Comparison of ENCODE assay signal across 10 cellular contexts in the genomic region with DNA sequence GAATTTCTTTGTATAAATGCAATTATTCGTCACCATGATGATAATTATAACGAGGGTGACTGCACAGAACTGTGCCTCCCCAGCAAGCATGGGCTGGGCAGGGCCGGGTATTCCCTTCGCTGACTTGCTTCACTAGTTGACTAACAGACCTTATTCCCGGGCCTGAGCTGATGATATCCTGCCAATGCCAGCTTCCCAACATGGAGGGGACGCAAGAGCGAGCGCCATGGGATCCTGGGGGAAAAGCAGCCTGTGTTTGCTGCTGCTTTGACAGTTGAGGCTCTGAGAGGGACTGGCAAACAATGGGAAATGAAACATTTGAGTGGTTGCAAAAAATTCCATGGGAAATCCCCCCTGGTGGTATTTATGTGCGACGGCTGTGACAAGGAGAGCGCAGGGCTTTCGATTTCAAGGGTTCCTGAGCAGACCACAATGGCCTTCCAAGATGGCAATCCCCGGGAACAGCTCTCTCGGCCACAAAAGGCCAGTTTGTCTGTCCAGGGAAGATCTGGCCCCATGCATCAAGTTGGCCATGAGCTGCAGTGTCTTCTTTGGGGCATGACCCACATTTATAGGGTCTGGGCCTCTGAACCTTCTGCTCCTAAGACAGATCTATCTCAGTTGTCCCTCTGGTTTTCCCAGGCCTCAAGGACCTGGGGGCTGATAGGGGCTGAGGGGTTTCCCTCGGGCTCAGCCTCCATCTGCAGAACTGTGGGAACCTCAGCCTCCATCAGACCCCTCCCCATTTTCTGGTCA. TPM values are rescaled to one million over a fixed set of nuclear protein-coding genes. Genes with fewer than 3 reads are reported as not detected.
DNase-seq lines count a peak whose midpoint lies in the region; ATAC-seq and TF ChIP-seq lines count a peak whose summit lies in the region.
"Had no signal": no experiment of that assay in that cellular context is flagged by ENCODE, and none has a peak within 500 bp of the region (broad histone marks: within the 10 kb centered on the region; RNA-seq: fewer than 3 reads in every experiment).

No MANE protein-coding gene starts in this region.

- TF ChIP-seq POLR2A in tibial nerve (IDR thresholded peaks at IDR 0.05) = no peak

- TF ChIP-seq EP300 in tibial nerve (IDR thresholded peaks at IDR 0.05) = no peak

- peaks cover 0 to 61% (median 30%) of the 10 kb centered on the region in 4 donors for H3K4me1 ChIP-seq in tibial nerve

- no peak for ATAC-seq in activated T-cell treated with anti-CD3 and anti-CD28 coated beads, Interleukin-2, amount 50 U/mL, for 4 hours
- ATAC-seq in HG02870 (IDR thresholded peaks at IDR 0.05; ENCODE audit: unreplicated experiment) (peak; percentile 32), sciatic nerve (no peak)
- ATAC-seq: left cardiac atrium had no signal

- no peaks in the 10 kb centered on the region for H3K36me3 Mint-ChIP-seq in activated T-cell treated with anti-CD3 and anti-CD28 coated beads, Interleukin-2, amount 50 U/mL, for 4 hours (ENCODE audit: insufficient read depth)
- H3K36me3 Mint-ChIP-seq in activated T-helper 1 cell treated with anti-CD3 and anti-CD28 coated beads, Interleukin-12 subunit alpha, Interleukin-12 subunit beta, Interleukin-2, Interleukin-4 antibody, amounts not matched to agents 30 ng/mL and 10 ng/mL and 1 ng/mL, durations not matched to agents 14 hours and 24 hours and 36 hours (ENCODE audit: low read depth) = peaks cover 3% of the 10 kb centered on the region

- intact Hi-C loops in activated T-helper 1 cell treated with anti-CD3 and anti-CD28 coated beads, Interleukin-12 subunit alpha, Interleukin-12 subunit beta, Interleukin-2, Interleukin-4 antibody, amounts not matched to agents 30 ng/mL and 10 ng/mL and 1 ng/mL, durations not matched to agents 14 hours and 24 hours and 36 hours (cut with micrococcal nuclease) = loop anchor here (5.0 to 10.0 kb wide), 4 partner anchors 57 to 557 kb away; a partner anchor contains a TSS
- intact Hi-C loops in sciatic nerve (cut with DNase I) = no loop called here

- H3K9me3 Mint-ChIP-seq in activated T-cell treated with anti-CD3 and anti-CD28 coated beads, Interleukin-2, amount 50 U/mL, for 4 hours = peaks cover 4% of the 10 kb centered on the region
- peaks cover 4% of the 10 kb centered on the region for H3K9me3 Mint-ChIP-seq in activated T-helper 1 cell treated with anti-CD3 and anti-CD28 coated beads, Interleukin-12 subunit alpha, Interleukin-12 subunit beta, Interleukin-2, Interleukin-4 antibody, amounts not matched to agents 30 ng/mL and 10 ng/mL and 1 ng/mL, durations not matched to agents 14 hours and 24 hours and 36 hours

- no peaks in the 10 kb centered on the region for H3K27me3 ChIP-seq in tibial nerve

- no peak overlapping the region for H3K4me3 ChIP-seq in tibial nerve

- no peak for DNase-seq in activated T-cell treated with anti-CD3 and anti-CD28 coated beads, Interleukin-2, amount 50 U/mL, for 4 hours
- DNase-seq in activated T-cell treated with anti-CD3 and anti-CD28 coated beads for 4 hours (no peak), tibial nerve (ENCODE audit: low spot score in 2 of 2) (no peak), sciatic nerve (ENCODE audit: low spot score) (no peak), AML-193 (lab: John Stamatoyannopoulos, UW) (no peak), NCI-H2029 treated with DMSO at 0.1 percent for 48 hours (lab: John Stamatoyannopoulos, UW) (no peak)
- DNase-seq in activated T-helper 1 cell treated with anti-CD3 and anti-CD28 coated beads, Interleukin-12 subunit alpha, Interleukin-12 subunit beta, Interleukin-2, Interleukin-4 antibody, amounts not matched to agents 30 ng/mL and 10 ng/mL and 1 ng/mL, durations not matched to agents 14 hours and 24 hours and 36 hours (ENCODE audit: low spot score) = no peak
- DNase-seq: activated effector memory CD4-positive, alpha-beta T cell treated with anti-CD3 and anti-CD28 coated beads, Interleukin-2, amount 50 U/mL, for 16 hours; left cardiac atrium had no signal

- H3K36me3 ChIP-seq in tibial nerve = no peaks in the 10 kb centered on the region

- H3K27ac Mint-ChIP-seq in activated T-helper 1 cell treated with anti-CD3 and anti-CD28 coated beads, Interleukin-12 subunit alpha, Interleukin-12 subunit beta, Interleukin-2, Interleukin-4 antibody, amounts not matched to agents 30 ng/mL and 10 ng/mL and 1 ng/mL, durations not matched to agents 14 hours and 24 hours and 36 hours = peak overlapping the region; percentile 58

- H3K4me3 Mint-ChIP-seq in activated T-cell treated with anti-CD3 and anti-CD28 coated beads, Interleukin-2, amount 50 U/mL, for 4 hours = peak overlapping the region; percentile 2
- H3K4me3 Mint-ChIP-seq in activated T-helper 1 cell treated with anti-CD3 and anti-CD28 coated beads, Interleukin-12 subunit alpha, Interleukin-12 subunit beta, Interleukin-2, Interleukin-4 antibody, amounts not matched to agents 30 ng/mL and 10 ng/mL and 1 ng/mL, durations not matched to agents 14 hours and 24 hours and 36 hours = peak overlapping the region; percentile 4

- peak overlapping the region in 3 of 4 donors; percentile 54 to 89 (median 59) for H3K27ac ChIP-seq in tibial nerve

- H3K27me3 Mint-ChIP-seq in activated T-cell treated with anti-CD3 and anti-CD28 coated beads, Interleukin-2, amount 50 U/mL, for 4 hours (ENCODE audit: low read depth) = no peaks in the 10 kb centered on the region
- H3K27me3 Mint-ChIP-seq in activated T-helper 1 cell treated with anti-CD3 and anti-CD28 coated beads, Interleukin-12 subunit alpha, Interleukin-12 subunit beta, Interleukin-2, Interleukin-4 antibody, amounts not matched to agents 30 ng/mL and 10 ng/mL and 1 ng/mL, durations not matched to agents 14 hours and 24 hours and 36 hours (ENCODE audit: insufficient read depth) = peaks cover 9% of the 10 kb centered on the region

- H3K9me3 ChIP-seq in tibial nerve = no peaks in the 10 kb centered on the region

- H3K4me1 Mint-ChIP-seq in activated T-cell treated with anti-CD3 and anti-CD28 coated beads, Interleukin-2, amount 50 U/mL, for 4 hours (ENCODE audit: low read depth) = peaks cover 35% of the 10 kb centered on the region
- H3K4me1 Mint-ChIP-seq in activated T-helper 1 cell treated with anti-CD3 and anti-CD28 coated beads, Interleukin-12 subunit alpha, Interleukin-12 subunit beta, Interleukin-2, Interleukin-4 antibody, amounts not matched to agents 30 ng/mL and 10 ng/mL and 1 ng/mL, durations not matched to agents 14 hours and 24 hours and 36 hours (ENCODE audit: low read depth) = peaks cover 55% of the 10 kb centered on the region

- no peak for TF ChIP-seq CTCF in tibial nerve (IDR thresholded peaks at IDR 0.05)

- 49 to 53% methylated on average over 15 of the region's 15 CpGs for WGBS in tibial nerve, 2 donors

RNA-seq across cellular contexts. Expression of a gene that starts 21.9 kb away (rescaled TPM):
- total RNA-seq in activated T-cell treated with anti-CD3 and anti-CD28 coated beads, Interleukin-2, amount 50 U/mL, for 4 hours = 1 to 10 TPM in 2 of 3 donors, not detected in 1; 1.1 to 1.5 TPM
- 0.49 and 0.57 TPM in 2 replicates for total RNA-seq in activated T-helper 1 cell treated with anti-CD3 and anti-CD28 coated beads, Interleukin-12 subunit alpha, Interleukin-12 subunit beta, Interleukin-2, Interleukin-4 antibody, amounts not matched to agents 30 ng/mL and 10 ng/mL and 1 ng/mL, durations not matched to agents 14 hours and 24 hours and 36 hours
- total RNA-seq in tibial nerve (1 to 10 TPM in 1 of 4 donors, under 1 TPM in 1, not detected in 2; 0.98 to 1.7 TPM), sciatic nerve (4.4 TPM)
